ENCODE assay signal across 1 cellular context in genomic region chr9:133657120-133657661, GRCh38.
TF ChIP-seq lines count a peak whose summit lies in the region.

No MANE protein-coding gene starts in this region.

TF ChIP-seq in H1, 55 proteins besides CTCF, POLR2A, EP300 and RAD21:
- TF ChIP-seq CBX8 (IDR thresholded peaks at IDR 0.05; ENCODE audit: borderline replicate concordance, low read depth, low read length), result no peak
- TF ChIP-seq KDM1A (IDR thresholded peaks at IDR 0.05; ENCODE audit: borderline replicate concordance, low read length), result no peak
- TF ChIP-seq HDAC6 (IDR thresholded peaks at IDR 0.05; ENCODE audit: low read depth, low read length), result no peak
- no peak for TF ChIP-seq CHD1 (IDR thresholded peaks at IDR 0.05; ENCODE audit: low read depth, low read length)
- TF ChIP-seq BCL11A (IDR thresholded peaks at IDR 0.05; ENCODE audit: low read depth in 2 of 2, low read length in 2 of 2), result no peak
- TF ChIP-seq GTF2F1 (IDR thresholded peaks at IDR 0.05; ENCODE audit: borderline replicate concordance, low read depth, low read length), result no peak
- TF ChIP-seq NANOG (IDR thresholded peaks at IDR 0.05; ENCODE audit: insufficient read depth, low read depth, low read length, poor library complexity, severe bottlenecking), result no peak
- TF ChIP-seq SUZ12 (IDR thresholded peaks at IDR 0.05; ENCODE audit: low read length), result no peak
- TF ChIP-seq EZH2 (IDR thresholded peaks at IDR 0.05; ENCODE audit: low read depth, low read length, severe bottlenecking), result no peak
- TF ChIP-seq CBX5 (IDR thresholded peaks at IDR 0.05; ENCODE audit: low read depth, low read length), result no peak
- TF ChIP-seq MAX (IDR thresholded peaks at IDR 0.05), result no peak
- TF ChIP-seq TBP (IDR thresholded peaks at IDR 0.05; ENCODE audit: low read depth, low read length), result no peak
- no peak for TF ChIP-seq KDM4A (IDR thresholded peaks at IDR 0.05; ENCODE audit: low read depth, low read length, severe bottlenecking)
- no peak for TF ChIP-seq NRF1 (IDR thresholded peaks at IDR 0.05; ENCODE audit: low read depth, low read length)
